Comparison of ENCODE assay signal across 1 cellular context in genomic region chr22:30373331-30374325, GRCh38.
TF ChIP-seq lines count a peak whose summit lies in the region.

No MANE protein-coding gene starts in this region.

TF ChIP-seq in K562, 482 proteins besides CTCF, POLR2A, EP300 and RAD21:
- TF ChIP-seq POLR2G (IDR thresholded peaks at IDR 0.05; ENCODE audit: low read depth, low read length): peak; percentile 39; the same call in 1 of the 2 replicates
- TF ChIP-seq, protein P1, sequence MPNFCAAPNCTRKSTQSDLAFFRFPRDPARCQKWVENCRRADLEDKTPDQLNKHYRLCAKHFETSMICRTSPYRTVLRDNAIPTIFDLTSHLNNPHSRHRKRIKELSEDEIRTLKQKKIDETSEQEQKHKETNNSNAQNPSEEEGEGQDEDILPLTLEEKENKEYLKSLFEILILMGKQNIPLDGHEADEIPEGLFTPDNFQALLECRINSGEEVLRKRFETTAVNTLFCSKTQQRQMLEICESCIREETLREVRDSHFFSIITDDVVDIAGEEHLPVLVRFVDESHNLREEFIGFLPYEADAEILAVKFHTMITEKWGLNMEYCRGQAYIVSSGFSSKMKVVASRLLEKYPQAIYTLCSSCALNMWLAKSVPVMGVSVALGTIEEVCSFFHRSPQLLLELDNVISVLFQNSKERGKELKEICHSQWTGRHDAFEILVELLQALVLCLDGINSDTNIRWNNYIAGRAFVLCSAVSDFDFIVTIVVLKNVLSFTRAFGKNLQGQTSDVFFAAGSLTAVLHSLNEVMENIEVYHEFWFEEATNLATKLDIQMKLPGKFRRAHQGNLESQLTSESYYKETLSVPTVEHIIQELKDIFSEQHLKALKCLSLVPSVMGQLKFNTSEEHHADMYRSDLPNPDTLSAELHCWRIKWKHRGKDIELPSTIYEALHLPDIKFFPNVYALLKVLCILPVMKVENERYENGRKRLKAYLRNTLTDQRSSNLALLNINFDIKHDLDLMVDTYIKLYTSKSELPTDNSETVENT (CRISPR knock-in tag; IDR thresholded peaks at IDR 0.05): no peak
